ENCODE assay signal across 8 cellular contexts in the genomic region with DNA sequence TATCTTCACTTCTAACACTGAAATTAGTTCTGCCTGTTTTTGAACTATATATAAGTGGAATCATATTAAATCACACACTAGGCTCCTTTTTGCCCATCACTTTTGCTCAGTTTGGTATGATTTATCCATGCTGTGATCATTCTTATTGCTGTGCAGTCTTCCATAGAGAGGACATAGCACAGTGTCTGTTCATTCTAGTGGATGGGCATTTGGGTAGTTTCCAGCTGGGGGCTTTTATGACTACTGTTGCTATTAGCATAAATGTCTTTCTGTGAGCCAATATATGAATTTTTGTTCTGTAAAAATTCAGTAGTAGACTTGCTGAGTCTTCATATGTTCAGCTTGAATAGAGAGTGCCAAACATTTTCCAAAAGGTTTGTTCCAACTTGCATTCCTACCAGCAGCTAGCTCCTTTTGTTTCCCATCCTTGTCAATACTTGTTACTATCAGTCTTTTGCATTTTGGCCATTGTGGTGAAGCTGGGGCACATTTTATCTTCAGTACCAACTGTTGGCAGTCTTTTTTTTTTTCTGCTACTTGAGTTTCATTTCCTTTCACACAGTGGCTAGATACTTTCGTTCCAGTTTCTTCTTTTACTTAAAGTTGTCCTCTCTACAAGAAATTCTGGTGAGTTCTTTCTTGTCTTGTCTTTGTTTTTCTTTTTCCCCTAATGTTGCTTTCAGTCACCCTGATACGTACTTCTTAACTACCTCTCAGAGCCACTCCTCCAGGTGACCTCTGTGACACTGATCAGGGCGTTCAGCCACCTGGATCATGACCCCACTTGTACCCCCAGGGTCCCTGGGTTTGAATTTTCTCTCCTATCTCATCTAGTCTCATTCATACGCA.
DNase-seq lines count a peak whose midpoint lies in the region; ATAC-seq and TF ChIP-seq lines count a peak whose summit lies in the region.

No MANE protein-coding gene starts in this region.

- no peaks in the 10 kb centered on the region for H3K27me3 ChIP-seq in naive thymus-derived CD4-positive, alpha-beta T cell (ENCODE audit: control insufficient read depth in 2 of 2, insufficient read depth in 2 of 2, low read length in 2 of 2)

- H3K27ac Mint-ChIP-seq in naive thymus-derived CD4-positive, alpha-beta T cell: peak overlapping the region in 6 of 9 donors; percentile 17 to 85 (median 74)

- H3K4me3 ChIP-seq in naive thymus-derived CD4-positive, alpha-beta T cell (ENCODE audit: low read length): no peak overlapping the region

- no peaks in the 10 kb centered on the region for H3K36me3 Mint-ChIP-seq in naive thymus-derived CD4-positive, alpha-beta T cell

- no peaks in the 10 kb centered on the region for H3K4me1 ChIP-seq in naive thymus-derived CD4-positive, alpha-beta T cell (ENCODE audit: control insufficient read depth in 2 of 2, insufficient read depth in 2 of 2, low read length in 2 of 2)

- CTCF ChIA-PET in naive thymus-derived CD4-positive, alpha-beta T cell (lab: Charles Lee): interaction anchor here (0.6 to 0.8 kb wide), 2 partner anchors 12 to 64 kb away, joined by 3 to 5 read pairs; no protein-coding TSS in a partner anchor

- no peak overlapping the region for H3K27ac ChIP-seq in naive thymus-derived CD4-positive, alpha-beta T cell (ENCODE audit: low read depth, low read length)

- H3K4me1 Mint-ChIP-seq in naive thymus-derived CD4-positive, alpha-beta T cell: peaks cover 7 to 41% (median 12%) of the 10 kb centered on the region in 7 donors

- H3K9me3 ChIP-seq in naive thymus-derived CD4-positive, alpha-beta T cell (ENCODE audit: control insufficient read depth in 2 of 3, low read length in 3 of 3): no peaks in the 10 kb centered on the region

- H3K27me3 Mint-ChIP-seq in naive thymus-derived CD4-positive, alpha-beta T cell: peaks cover 0 to 5% (median 0%) of the 10 kb centered on the region in 5 donors

- no peak for DNase-seq in activated CD4-positive, CD25-positive, alpha-beta regulatory T cell (lab: John Stamatoyannopoulos, UW)
- DNase-seq in NAMALWA (ENCODE audit: low spot score) (peak; percentile 34), iPS-NIHi7 (ENCODE audit: extremely low spot score) (no peak), omental fat pad (ENCODE audit: low spot score) (no peak)
- DNase-seq in naive thymus-derived CD4-positive, alpha-beta T cell: no peak
- DNase-seq in stimulated activated CD4-positive, alpha-beta T cell treated with anti-CD3 and anti-CD28 coated beads, Interleukin-4, amount 100 ng/mL, for 24 hours: no peak

- peak overlapping the region in 4 of 10 donors; percentile 3 to 55 (median 12) for H3K4me3 Mint-ChIP-seq in naive thymus-derived CD4-positive, alpha-beta T cell

- H3K36me3 ChIP-seq in naive thymus-derived CD4-positive, alpha-beta T cell (ENCODE audit: control insufficient read depth in 2 of 3, insufficient read depth in 3 of 3, low read length in 3 of 3): no peaks in the 10 kb centered on the region

- intact Hi-C loops in naive thymus-derived CD4-positive, alpha-beta T cell (cut with micrococcal nuclease): loop anchor here in 1 of 2 donors (2.0 kb wide), 1 partner anchor 20 kb away; no protein-coding TSS in a partner anchor

- no peak for TF ChIP-seq CTCF in omental fat pad (IDR thresholded peaks at IDR 0.05)

- ATAC-seq in activated CD4-positive, CD25-positive, alpha-beta regulatory T cell treated with anti-CD3 and anti-CD28 coated beads, Interleukin-2, amount 50 U/mL, for 24 hours: peak; percentile 41 to 45
- peak; percentile 77 for ATAC-seq in HG02763 (IDR thresholded peaks at IDR 0.05; ENCODE audit: unreplicated experiment)
- no peak for ATAC-seq in naive thymus-derived CD4-positive, alpha-beta T cell
- ATAC-seq in omental fat pad (ENCODE audit: low FRiP score): no peak

- POLR2A ChIA-PET in naive thymus-derived CD4-positive, alpha-beta T cell (lab: Charles Lee): no interaction called here

- H3K9me3 Mint-ChIP-seq in naive thymus-derived CD4-positive, alpha-beta T cell: peaks cover 0 to 7% (median 0%) of the 10 kb centered on the region in 11 donors

Comparison
In these comparisons a context has a peak if more than half of its experiments do, and no peak if none do; other contexts are left out.
1. ATAC-seq: peak in activated CD4-positive, CD25-positive, alpha-beta regulatory T cell treated with anti-CD3 and anti-CD28 coated beads, Interleukin-2, amount 50 U/mL, for 24 hours (2 of 2) and HG02763 (single experiment); none in naive thymus-derived CD4-positive, alpha-beta T cell (single experiment) and omental fat pad (single experiment).